Comparison of ENCODE assay signal across 8 cellular contexts in genomic region chr6:85323435-85324040, GRCh38.
DNase-seq lines count a peak whose midpoint lies in the region; ATAC-seq and TF ChIP-seq lines count a peak whose summit lies in the region.

No MANE protein-coding gene starts in this region.

- H3K27ac Mint-ChIP-seq in osteocyte (ENCODE audit: unreplicated experiment) (no peak overlapping the region), type B pancreatic cell (peak overlapping the region; percentile 21)

- no peak for TF ChIP-seq EP300 in Ishikawa (IDR thresholded peaks at IDR 0.05; ENCODE audit: borderline replicate concordance)

- H3K4me3 ChIP-seq in DOHH2 (ENCODE audit: low read length) (no peak overlapping the region), fibroblast of pulmonary artery (replicated peaks; ENCODE audit: low read depth, low read length) (no peak overlapping the region)

- H3K36me3 Mint-ChIP-seq in osteocyte (ENCODE audit: unreplicated experiment), result no peaks in the 10 kb centered on the region
- H3K36me3 Mint-ChIP-seq in type B pancreatic cell, result no peaks in the 10 kb centered on the region

- no peaks in the 10 kb centered on the region for H3K27me3 ChIP-seq in DOHH2 (ENCODE audit: control insufficient read depth, low read length)

- TF ChIP-seq CTCF in DOHH2 (IDR thresholded peaks at IDR 0.05; ENCODE audit: low read depth, low read length, poor library complexity, severe bottlenecking) (peak; percentile 91), fibroblast of pulmonary artery (IDR thresholded peaks at IDR 0.05; ENCODE audit: low read length, missing control alignments) (peak; percentile 97), osteocyte (IDR thresholded peaks at IDR 0.05) (peak; percentile 87), type B pancreatic cell (conservative IDR thresholded peaks at IDR 0.05) (peak; percentile 96)

- H3K4me1 Mint-ChIP-seq in osteocyte (ENCODE audit: unreplicated experiment), result no peaks in the 10 kb centered on the region
- no peaks in the 10 kb centered on the region for H3K4me1 Mint-ChIP-seq in type B pancreatic cell (ENCODE audit: unreplicated experiment)

- no peaks in the 10 kb centered on the region for H3K9me3 ChIP-seq in DOHH2 (ENCODE audit: control insufficient read depth, insufficient read depth, low read length)

- DNase-seq in OCI-M1 (lab: John Stamatoyannopoulos, UW), result peak; percentile 89
- peak; percentile 58 for DNase-seq in activated T-cell treated with anti-CD3 and anti-CD28 coated beads, Interleukin-2, amount 50 U/mL, for 1 hour
- peak; percentile 90 for DNase-seq in fibroblast of pulmonary artery (ENCODE audit: low read depth)
- DNase-seq in osteocyte (ENCODE audit: extremely low spot score, unreplicated experiment), result no peak
- DNase-seq in type B pancreatic cell (ENCODE audit: extremely low spot score, unreplicated experiment), result peak; percentile 79

- TF ChIP-seq RAD21 in Ishikawa (IDR thresholded peaks at IDR 0.05; ENCODE audit: low read depth), result peak; percentile 91

- H3K9me2 ChIP-seq in DOHH2 (replicated peaks; ENCODE audit: control insufficient read depth, low read length), result no peaks in the 10 kb centered on the region

- H3K4me2 ChIP-seq in DOHH2 (ENCODE audit: low read length), result no peak overlapping the region

- H3K27me3 Mint-ChIP-seq in osteocyte (ENCODE audit: unreplicated experiment) (peaks cover 52% of the 10 kb centered on the region), type B pancreatic cell (peaks cover 28% of the 10 kb centered on the region)

- no peaks in the 10 kb centered on the region for H3F3A ChIP-seq in DOHH2 (ENCODE audit: control insufficient read depth, insufficient read depth)

- H3K79me2 ChIP-seq in DOHH2 (ENCODE audit: control insufficient read depth, low read length), result no peaks in the 10 kb centered on the region

- 0 out of 2 replicates have a peak, but pooled peaks cover 2% of the 10 kb centered on the region for H4K20me1 ChIP-seq in DOHH2 (ENCODE audit: control insufficient read depth, insufficient read depth, low read depth, low read length)

- H3K4me1 ChIP-seq in DOHH2 (ENCODE audit: control insufficient read depth, low read length), result no peaks in the 10 kb centered on the region

- H3K36me3 ChIP-seq in DOHH2 (ENCODE audit: control insufficient read depth, low read length), result no peaks in the 10 kb centered on the region

- H3K9me3 Mint-ChIP-seq in osteocyte (ENCODE audit: unreplicated experiment), result no peaks in the 10 kb centered on the region
- H3K9me3 Mint-ChIP-seq in type B pancreatic cell, result no peaks in the 10 kb centered on the region

- no peak overlapping the region for H3K27ac ChIP-seq in DOHH2 (ENCODE audit: low read depth, low read length)

- peak; percentile 89 for ATAC-seq in GM21576 (IDR thresholded peaks at IDR 0.05; ENCODE audit: unreplicated experiment)

- H3K4me3 Mint-ChIP-seq in osteocyte (ENCODE audit: unreplicated experiment) (no peak overlapping the region), type B pancreatic cell (no peak overlapping the region)

TF ChIP-seq in Ishikawa, 13 proteins besides CTCF, POLR2A, EP300 and RAD21:
- TF ChIP-seq MAX (IDR thresholded peaks at IDR 0.05) (no peak), TAF1 (IDR thresholded peaks at IDR 0.05; ENCODE audit: low read depth) (no peak), EGR1 (IDR thresholded peaks at IDR 0.05) (no peak), TCF12 (IDR thresholded peaks at IDR 0.05; ENCODE audit: low read depth) (no peak), CEBPB (IDR thresholded peaks at IDR 0.05) (no peak), ZBTB7A (IDR thresholded peaks at IDR 0.05; ENCODE audit: low read depth) (no peak), TEAD4 (IDR thresholded peaks at IDR 0.05) (no peak), CREB1 (IDR thresholded peaks at IDR 0.05; ENCODE audit: low read depth) (no peak), REST (IDR thresholded peaks at IDR 0.05; ENCODE audit: low read depth) (no peak), FOXM1 (IDR thresholded peaks at IDR 0.05; ENCODE audit: borderline replicate concordance, low read depth) (no peak), USF1 (IDR thresholded peaks at IDR 0.05) (no peak), NFIC (IDR thresholded peaks at IDR 0.05) (no peak), YY1 (IDR thresholded peaks at IDR 0.05; ENCODE audit: low read depth) (no peak)
